Comparison of ENCODE assay signal across 9 cellular contexts in genomic region chr12:99946131-99946530, GRCh38. TPM values are rescaled to one million over a fixed set of nuclear protein-coding genes. Genes with fewer than 3 reads are reported as not detected.
"Had no signal": no experiment of that assay in that cellular context is flagged by ENCODE, and none has a peak within 500 bp of the region (broad histone marks: within the 10 kb centered on the region; RNA-seq: fewer than 3 reads in every experiment).

No MANE protein-coding gene starts in this region.

- H2AFZ ChIP-seq: GM23248, GM23338 had no signal

- DNase-seq: GM23248, GOT3, H7, H9, HCEC 1CT, HFFc6 had no signal

- H3K27ac Mint-ChIP-seq: GM23338, H9, HFFc6 had no signal

- H3K4me3 ChIP-seq: GM23248, GM23338, HAP-1 had no signal

- H3K36me3 ChIP-seq: HAP-1 had no signal

- H3K9me3 ChIP-seq: HAP-1 had no signal

- H3K4me1 Mint-ChIP-seq: GM23338, H9 had no signal

- H3K9me3 Mint-ChIP-seq: GM23338, H9, HFFc6 had no signal

- H3K9ac ChIP-seq: GM23248 had no signal

- H3K4me1 ChIP-seq: HAP-1 had no signal

- H3K27ac ChIP-seq: GM23248 had no signal

- ATAC-seq: GM23338, HCT116 had no signal

- H3K4me3 Mint-ChIP-seq: GM23338, H9, HFFc6 had no signal

- H3K4me2 ChIP-seq: GM23338 had no signal

RNA-seq across cellular contexts. Expression of gene ANKS1B, which starts 38.6 kb away (rescaled TPM):
- total RNA-seq: GM23248 had no signal
- polyA plus RNA-seq: GM23248 had no signal
